In the genomic region with DNA sequence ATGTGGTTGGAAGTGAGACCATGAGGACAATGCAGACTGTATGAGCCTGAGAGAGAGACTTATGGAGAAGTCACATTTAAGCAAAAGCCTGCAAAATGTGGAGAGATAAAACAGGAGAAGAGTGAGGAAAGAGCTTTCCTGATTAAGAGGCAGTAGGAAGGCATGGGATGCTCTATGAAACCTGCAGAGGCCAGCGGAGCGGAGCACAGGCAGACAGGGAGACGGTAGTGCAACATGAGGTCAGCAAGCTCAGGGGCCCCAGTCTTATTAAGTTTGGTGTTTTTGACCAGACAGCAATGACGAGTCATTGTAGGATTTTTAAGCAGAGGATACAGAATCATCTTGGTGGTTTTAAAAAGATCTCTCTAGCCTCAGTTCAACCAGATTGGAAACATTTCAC, we compare ENCODE assay signal across 28 cellular contexts.
"Had no signal": no experiment of that assay in that cellular context is flagged by ENCODE, and none has a peak within 500 bp of the region (broad histone marks: within the 10 kb centered on the region; RNA-seq: fewer than 3 reads in every experiment).

No MANE protein-coding gene starts in this region.

- H3K27me3 Mint-ChIP-seq: naive thymus-derived CD4-positive, alpha-beta T cell; natural killer cell treated with Interleukin-12 subunit alpha and Interleukin-12 subunit beta and Interleukin-15 and Interleukin-18, amount 100 ng/mL, for 72 hours; progenitor cell of endocrine pancreas; stimulated activated naive B cell treated with anti-CD40 and anti-IgM and Interleukin-4, amounts not matched to agents 10 μg/mL and 1 μg/mL and 100 μg/mL, for 72 hours; type B pancreatic cell had no signal

- ATAC-seq: heart left ventricle; left colon; mucosa of descending colon; naive thymus-derived CD4-positive, alpha-beta T cell; natural killer cell treated with Interleukin-12 subunit alpha and Interleukin-12 subunit beta and Interleukin-15 and Interleukin-18, amount 100 ng/mL, for 72 hours; right cardiac atrium; sciatic nerve; stimulated activated naive B cell treated with anti-CD40 and anti-IgM and Interleukin-4, amounts not matched to agents 10 μg/mL and 1 μg/mL and 100 μg/mL, for 72 hours; stimulated activated naive CD8-positive, alpha-beta T cell treated with anti-CD3 and anti-CD28 coated beads, Interleukin-15, Interleukin-2, amounts not matched to agents 100 U/mL and 50 U/mL, for 24 hours had no signal

- H3K9me3 ChIP-seq: heart left ventricle, left ventricle myocardium inferior, mucosa of descending colon, ovary, suprapubic skin, thoracic aorta, tibial artery, vagina had no signal

- H3K4me1 ChIP-seq: suprapubic skin, tibial artery, vagina had no signal

- H3K4me3 ChIP-seq: heart left ventricle, left ventricle myocardium inferior, lung, mucosa of descending colon, ovary, skin epidermis, suprapubic skin, thoracic aorta, tibial artery, vagina had no signal

- H3K4me3 Mint-ChIP-seq: immature natural killer cell; naive thymus-derived CD4-positive, alpha-beta T cell; natural killer cell treated with Interleukin-12 subunit alpha and Interleukin-12 subunit beta and Interleukin-15 and Interleukin-18, amount 100 ng/mL, for 72 hours; stimulated activated naive B cell treated with anti-CD40 and anti-IgM and Interleukin-4, amounts not matched to agents 10 μg/mL and 1 μg/mL and 100 μg/mL, for 72 hours; type B pancreatic cell had no signal

- H3K36me3 Mint-ChIP-seq: immature natural killer cell; naive thymus-derived CD4-positive, alpha-beta T cell; natural killer cell treated with Interleukin-12 subunit alpha and Interleukin-12 subunit beta and Interleukin-15 and Interleukin-18, amount 100 ng/mL, for 72 hours; stimulated activated naive B cell treated with anti-CD40 and anti-IgM and Interleukin-4, amounts not matched to agents 10 μg/mL and 1 μg/mL and 100 μg/mL, for 72 hours; type B pancreatic cell had no signal

- H3K27ac Mint-ChIP-seq: immature natural killer cell; naive thymus-derived CD4-positive, alpha-beta T cell; natural killer cell treated with Interleukin-12 subunit alpha and Interleukin-12 subunit beta and Interleukin-15 and Interleukin-18, amount 100 ng/mL, for 72 hours; progenitor cell of endocrine pancreas; stimulated activated naive B cell treated with anti-CD40 and anti-IgM and Interleukin-4, amounts not matched to agents 10 μg/mL and 1 μg/mL and 100 μg/mL, for 72 hours; type B pancreatic cell had no signal

- H3K9me3 Mint-ChIP-seq: stimulated activated naive B cell treated with anti-CD40 and anti-IgM and Interleukin-4, amounts not matched to agents 10 μg/mL and 1 μg/mL and 100 μg/mL, for 72 hours had no signal

- H3K27me3 ChIP-seq: heart left ventricle, suprapubic skin, tibial artery, vagina had no signal

- H3K27ac ChIP-seq: heart left ventricle, left ventricle myocardium inferior, ovary, skin epidermis, suprapubic skin, thoracic aorta, tibial artery, vagina had no signal

- H3K36me3 ChIP-seq: heart left ventricle, left ventricle myocardium inferior, ovary, suprapubic skin, thoracic aorta, tibial artery, vagina had no signal

- DNase-seq: hypothalamus; immature natural killer cell; kidney; left colon; left ventricle myocardium inferior; midbrain; mucosa of descending colon; naive thymus-derived CD4-positive, alpha-beta T cell; ovary; retina; right cardiac atrium; stimulated activated CD4-positive, alpha-beta T cell treated with anti-CD3 and anti-CD28 coated beads, Interleukin-12 subunit alpha, Interleukin-12 subunit beta, amount 100 ng/mL, for 4 hours; stimulated activated CD4-positive, alpha-beta T cell treated with anti-CD3 and anti-CD28 coated beads, Interleukin-15, amount 100 ng/mL, for 24 hours; stimulated activated CD4-positive, alpha-beta T cell treated with anti-CD3 and anti-CD28 coated beads, Interleukin-2, amount 100 ng/mL, for 24 hours; stimulated activated CD4-positive, alpha-beta T cell treated with anti-CD3 and anti-CD28 coated beads, Interleukin-4, amount 100 ng/mL, for 1 hour; stimulated activated naive B cell treated with anti-CD40 and anti-IgM and Interleukin-4, amounts not matched to agents 10 μg/mL and 1 μg/mL and 100 μg/mL, for 72 hours; stimulated activated naive CD8-positive, alpha-beta T cell treated with anti-CD3 and anti-CD28 coated beads, Interleukin-15, Interleukin-2, amounts not matched to agents 100 U/mL and 50 U/mL, for 24 hours; tibial artery had no signal

- H3K4me1 Mint-ChIP-seq: immature natural killer cell; naive thymus-derived CD4-positive, alpha-beta T cell; stimulated activated naive B cell treated with anti-CD40 and anti-IgM and Interleukin-4, amounts not matched to agents 10 μg/mL and 1 μg/mL and 100 μg/mL, for 72 hours had no signal
